9 cellular contexts compared by ENCODE assay signal in genomic region chr11:100686476-100686875, GRCh38. TPM values are rescaled to one million over a fixed set of nuclear protein-coding genes. Genes with fewer than 3 reads are reported as not detected.
DNase-seq lines count a peak whose midpoint lies in the region; ATAC-seq, FAIRE-seq and TF ChIP-seq lines count a peak whose summit lies in the region.
"Had no signal": no experiment of that assay in that cellular context is flagged by ENCODE, and none has a peak within 500 bp of the region (broad histone marks: within the 10 kb centered on the region; RNA-seq: fewer than 3 reads in every experiment).

No MANE protein-coding gene starts in this region.

- H3K79me2 ChIP-seq in GM12878 (ENCODE audit: control insufficient read depth, insufficient read depth, low read length) = no peaks in the 10 kb centered on the region

- peak overlapping the region; percentile 82 for H3K4me2 ChIP-seq in GM12878 (ENCODE audit: control insufficient read depth, insufficient read depth)

- RAD21 ChIA-PET in GM12878 (lab: Charles Lee; ENCODE audit: unreplicated experiment) = no interaction called here

- ATAC-seq in activated CD4-positive, alpha-beta T cell treated with anti-CD3 and anti-CD28 coated beads for 36 hours = no peak
- ATAC-seq in GM12878 (no peak), thoracic aorta (ENCODE audit: insufficient number of reproducible peaks, low FRiP score, low read depth) (no peak)

- WGBS in GM12878 (ENCODE audit: insufficient coverage, insufficient replicate concordance, low lambda C conversion rate, missing lambda C conversion rate) = 84% methylated on average over 10 of the region's 10 CpGs
- 63% methylated on average over 10 of the region's 10 CpGs for WGBS in liver

- TF ChIP-seq RAD21 in GM12878 (IDR thresholded peaks at IDR 0.05; ENCODE audit: insufficient read depth, low read depth, low read length) = no peak
- TF ChIP-seq RAD21 in liver (IDR thresholded peaks at IDR 0.05) = no peak

- H3K9ac ChIP-seq in GM12878 (ENCODE audit: control insufficient read depth, insufficient read depth, low read length) (peak overlapping the region; percentile 90; the same call in 1 of the 2 replicates), liver (ENCODE audit: low read depth in 1 of 2, low read length in 2 of 2) (peak overlapping the region; percentile 43 to 80)

- H3K27me3 Mint-ChIP-seq in activated CD4-positive, alpha-beta T cell treated with anti-CD3 and anti-CD28 coated beads for 36 hours = peaks cover 27% of the 10 kb centered on the region

- intact Hi-C loops in activated CD4-positive, alpha-beta T cell treated with anti-CD3 and anti-CD28 coated beads for 36 hours (cut with DNase I, micrococcal nuclease) = loop anchor here in 1 of 2 experiments (10.0 kb wide), 1 partner anchor 178 kb away; no protein-coding TSS in a partner anchor
- intact Hi-C loops in GM12878 (cut with micrococcal nuclease; ENCODE audit: unreplicated experiment) = no loop called here

- H3K4me3 Mint-ChIP-seq in activated CD4-positive, alpha-beta T cell treated with anti-CD3 and anti-CD28 coated beads for 36 hours = peak overlapping the region; percentile 43

- H4K20me1 ChIP-seq in GM12878 (ENCODE audit: control insufficient read depth, insufficient read depth) = no peaks in the 10 kb centered on the region

- peaks cover 16% of the 10 kb centered on the region for H3K4me1 Mint-ChIP-seq in activated CD4-positive, alpha-beta T cell treated with anti-CD3 and anti-CD28 coated beads for 36 hours

- no peaks in the 10 kb centered on the region for H3K36me3 Mint-ChIP-seq in activated CD4-positive, alpha-beta T cell treated with anti-CD3 and anti-CD28 coated beads for 36 hours (ENCODE audit: low read depth)

- no peak overlapping the region for H3K27ac Mint-ChIP-seq in activated CD4-positive, alpha-beta T cell treated with anti-CD3 and anti-CD28 coated beads for 36 hours

- SMC1A ChIA-PET in GM12878 (lab: Charles Lee; ENCODE audit: uncharacterized antibody, unreplicated experiment) = no interaction called here

- no peak for TF ChIP-seq POLR2A in GM12878 (IDR thresholded peaks at IDR 0.05; ENCODE audit: low read depth, low read length)

- TF ChIP-seq CTCF in GM12878 (IDR thresholded peaks at IDR 0.05 in 2 of 3, conservative IDR thresholded peaks at IDR 0.05 in 1 of 3; ENCODE audit: control insufficient read depth in 2 of 3, extremely low read depth in 1 of 3, insufficient read depth in 1 of 3, low read depth in 3 of 3, low read length in 3 of 3) (no peak), liver (IDR thresholded peaks at IDR 0.05; ENCODE audit: low read depth, low read length, missing input control) (no peak), thoracic aorta (IDR thresholded peaks at IDR 0.05) (no peak)

- CTCF ChIA-PET in activated CD4-positive, alpha-beta T cell treated with anti-CD3 and anti-CD28 coated beads for 36 hours (lab: Charles Lee) = no interaction called here
- CTCF ChIA-PET in GM12878 (lab: Yijun Ruan, JAX) = no interaction called here

- no peak overlapping the region for H2AFZ ChIP-seq in GM12878 (ENCODE audit: control insufficient read depth, low read depth, low read length)

- no peaks in the 10 kb centered on the region for H3K9me3 Mint-ChIP-seq in activated CD4-positive, alpha-beta T cell treated with anti-CD3 and anti-CD28 coated beads for 36 hours (ENCODE audit: low read depth)

- no TSS peak for BruUV-seq in GM12878 (replicated peaks; lab: Mats Ljungman, UMichigan)

- POLR2A ChIA-PET in activated CD4-positive, alpha-beta T cell treated with anti-CD3 and anti-CD28 coated beads for 36 hours (lab: Charles Lee) = no interaction called here
- POLR2A ChIA-PET in GM12878 (lab: Charles Lee) = no interaction called here

- peak overlapping the region; percentile 96; the same call in 1 of the 2 replicates for H3K4me3 ChIP-seq in GM12878
- peak overlapping the region; percentile 7 to 94 (median 89) for H3K4me3 ChIP-seq in liver (ENCODE audit: low read depth in 1 of 3, low read length in 3 of 3)
- H3K4me3 ChIP-seq in thoracic aorta = peak overlapping the region; percentile 93

- H3K27me3 ChIP-seq in GM12878 (replicated peaks in 1 of 2; ENCODE audit: control insufficient read depth in 2 of 2, insufficient read depth in 2 of 2, low read length in 1 of 2) (no peaks in the 10 kb centered on the region), liver (ENCODE audit: control insufficient read depth in 4 of 4, insufficient read depth in 4 of 4, low read length in 3 of 4) (no peaks in the 10 kb centered on the region), thoracic aorta (replicated peaks; ENCODE audit: insufficient read depth) (no peaks in the 10 kb centered on the region)

- no peak for FAIRE-seq in GM12878 (lab: Jason Lieb, UNC)

- DNase-seq in activated CD4-positive, alpha-beta T cell treated with anti-CD3 and anti-CD28 coated beads for 36 hours = no peak
- DNase-seq in activated CD4-positive, alpha-beta T cell treated with anti-CD3 and anti-CD28 coated beads, Interleukin-2, amount 50 U/mL, for 48 hours = no peak
- DNase-seq in GM12878 (ENCODE audit: low read depth, low spot score) = no peak
- DNase-seq in thoracic aorta (ENCODE audit: low spot score) = no peak
- no peak for DNase-seq in HCEC 1CT
- no peak for DNase-seq in activated CD8-positive, alpha-beta memory T cell treated with anti-CD3 and anti-CD28 coated beads for 24 hours
- no peak for DNase-seq in NCI-H187 (lab: John Stamatoyannopoulos, UW)
- DNase-seq: NCI-H1930 had no signal

- in situ Hi-C loops in GM12878 (cut with MboI) = loop anchor here (10.0 kb wide), 2 partner anchors 168 to 238 kb away; no protein-coding TSS in a partner anchor

- H3K4me1 ChIP-seq in GM12878 (ENCODE audit: control insufficient read depth, insufficient read depth, low read length) (peaks cover 42% of the 10 kb centered on the region), liver (ENCODE audit: control insufficient read depth in 4 of 4, insufficient read depth in 4 of 4, low read length in 3 of 4) (peaks cover 4 to 31% (median 26%) of the 10 kb centered on the region in 4 donors), thoracic aorta (ENCODE audit: control insufficient read depth in 1 of 2, low read depth in 2 of 2) (peaks cover 5 to 16% of the 10 kb centered on the region in 2 donors)

- no peak for TF ChIP-seq EP300 in GM12878 (IDR thresholded peaks at IDR 0.05; ENCODE audit: borderline replicate concordance in 1 of 2, control insufficient read depth in 1 of 2, low read depth in 2 of 2, low read length in 2 of 2)

- H3K9me3 ChIP-seq in GM12878 (replicated peaks; ENCODE audit: control insufficient read depth, insufficient read depth, low read length) (no peaks in the 10 kb centered on the region), liver (ENCODE audit: control insufficient read depth in 4 of 4, low read length in 3 of 4) (no peaks in the 10 kb centered on the region), thoracic aorta (no peaks in the 10 kb centered on the region)

- no peak overlapping the region for H3K27ac ChIP-seq in GM12878 (ENCODE audit: control insufficient read depth, insufficient read depth)
- H3K27ac ChIP-seq in liver (ENCODE audit: low read depth in 1 of 2, low read length in 2 of 2) = peak overlapping the region; percentile 92 to 95
- H3K27ac ChIP-seq in thoracic aorta = peak overlapping the region; percentile 71 to 75

- H3K36me3 ChIP-seq in GM12878 (ENCODE audit: control insufficient read depth in 2 of 2, insufficient read depth in 2 of 2, low read length in 1 of 2) (no peaks in the 10 kb centered on the region), liver (ENCODE audit: control insufficient read depth in 4 of 4, insufficient read depth in 3 of 4, low read depth in 1 of 4, low read length in 3 of 4) (no peaks in the 10 kb centered on the region), thoracic aorta (no peaks in the 10 kb centered on the region)

TF ChIP-seq in GM12878, 131 proteins besides CTCF, POLR2A, EP300 and RAD21:
- no peak for TF ChIP-seq KAT2A (conservative IDR thresholded peaks at IDR 0.05; ENCODE audit: control insufficient read depth, low read depth, low read length)
TF ChIP-seq in GM12878: peak in this region for 0.

TF ChIP-seq in liver, 16 proteins besides CTCF, POLR2A, EP300 and RAD21 (continues in another document):
- TF ChIP-seq FOXA1 (IDR thresholded peaks at IDR 0.05) (no peak), TAF1 (conservative IDR thresholded peaks at IDR 0.05) (no peak), RXRA (IDR thresholded peaks at IDR 0.05) (no peak)
- TF ChIP-seq, protein P1, sequence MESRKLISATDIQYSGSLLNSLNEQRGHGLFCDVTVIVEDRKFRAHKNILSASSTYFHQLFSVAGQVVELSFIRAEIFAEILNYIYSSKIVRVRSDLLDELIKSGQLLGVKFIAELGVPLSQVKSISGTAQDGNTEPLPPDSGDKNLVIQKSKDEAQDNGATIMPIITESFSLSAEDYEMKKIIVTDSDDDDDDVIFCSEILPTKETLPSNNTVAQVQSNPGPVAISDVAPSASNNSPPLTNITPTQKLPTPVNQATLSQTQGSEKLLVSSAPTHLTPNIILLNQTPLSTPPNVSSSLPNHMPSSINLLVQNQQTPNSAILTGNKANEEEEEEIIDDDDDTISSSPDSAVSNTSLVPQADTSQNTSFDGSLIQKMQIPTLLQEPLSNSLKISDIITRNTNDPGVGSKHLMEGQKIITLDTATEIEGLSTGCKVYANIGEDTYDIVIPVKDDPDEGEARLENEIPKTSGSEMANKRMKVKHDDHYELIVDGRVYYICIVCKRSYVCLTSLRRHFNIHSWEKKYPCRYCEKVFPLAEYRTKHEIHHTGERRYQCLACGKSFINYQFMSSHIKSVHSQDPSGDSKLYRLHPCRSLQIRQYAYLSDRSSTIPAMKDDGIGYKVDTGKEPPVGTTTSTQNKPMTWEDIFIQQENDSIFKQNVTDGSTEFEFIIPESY (IDR thresholded peaks at IDR 0.05) = no peak

RNA-seq across cellular contexts. Expression of gene ARHGAP42, which starts 0.6 kb away (rescaled TPM):
- total RNA-seq in activated CD4-positive, alpha-beta T cell treated with anti-CD3 and anti-CD28 coated beads for 36 hours = not detected
- total RNA-seq in GM12878 (2013; cell fraction: nucleolus; rRNA removed) = 15.7 and 16.7 TPM in 2 replicates
- total RNA-seq in GM12878 (2014; rRNA removed) = 4.1 and 4.7 TPM in 2 replicates
- 6.3 and 8.6 TPM in 2 replicates for total RNA-seq in GM12878 (2014; rRNA removed; fragmentation: Illumina TruSeq; extraction: Trizol)
- total RNA-seq in GM12878 (2021) = 4.5 and 4.9 TPM in 2 replicates
- polyA plus RNA-seq in GM12878 (2011; ENCODE audit: low read depth) = 0.67 TPM
- polyA plus RNA-seq in GM12878 (2011; rRNA removed) = 3.1 and 3.5 TPM in 2 replicates
- polyA plus RNA-seq in GM12878 (2011; cell fraction: cytosol; rRNA removed) = 2.3 and 2.9 TPM in 2 replicates
- 2.6 and 2.9 TPM in 2 replicates for polyA plus RNA-seq in GM12878 (2011; cell fraction: nucleus; rRNA removed)
- polyA plus RNA-seq in GM12878 (2012) = 0.57 and 1.5 TPM in 2 replicates
- 5.8 and 5.9 TPM in 2 replicates for polyA plus RNA-seq in GM12878 (2014; fragmentation: Illumina TruSeq; extraction: Trizol)
- 1 to 10 TPM; 1.8 to 1.9 TPM for polyA plus RNA-seq in GM12878 (2014; fragmentation: Nextera tagmentation; extraction: Ambion mirVana)
- 2.5 and 2.6 TPM in 2 replicates for polyA plus RNA-seq in GM12878 (2014; rRNA removed)
- 1 to 10 TPM; 1.9 to 2.8 TPM for polyA plus RNA-seq in GM12878 (2016; fragmentation: Nextera tagmentation; extraction: Ambion mirVana)
- 6.2 and 6.3 TPM in 2 replicates for polyA minus RNA-seq in GM12878 (2011; rRNA and poly(A)+ RNA removed)
- 2.0 and 3.2 TPM in 2 replicates for polyA minus RNA-seq in GM12878 (2011; cell fraction: cytosol; rRNA and poly(A)+ RNA removed)
- polyA minus RNA-seq in GM12878 (2011; cell fraction: nucleus; rRNA and poly(A)+ RNA removed) = 3.7 and 7.1 TPM in 2 replicates
- 10 to 100 TPM; 16.6 to 17.2 TPM for total RNA-seq in liver
- 1 to 10 TPM; 3.8 to 7.3 TPM for polyA plus RNA-seq in liver
- 10 to 100 TPM in 1 of 2 donors, 1 to 10 TPM in 1; 5.6 to 13.8 TPM for total RNA-seq in thoracic aorta

Comparison
In these comparisons a context has a peak if more than half of its experiments do, and no peak if none do; other contexts are left out.
1. RNA of gene ARHGAP42, which starts 0.6 kb away (total RNA-seq): 16.6 to 17.2 TPM in liver, 5.6 to 13.8 TPM in thoracic aorta and 4.1 to 16.7 TPM in GM12878; not detected in activated CD4-positive, alpha-beta T cell treated with anti-CD3 and anti-CD28 coated beads for 36 hours; every median in the first group is over 4 times any median in the second.
2. Peak in every context shown above with its lines, with median percentiles within 50 percentile points of each other: H3K4me3 ChIP-seq.